ENCODE assay signal across 16 cellular contexts in the genomic region with DNA sequence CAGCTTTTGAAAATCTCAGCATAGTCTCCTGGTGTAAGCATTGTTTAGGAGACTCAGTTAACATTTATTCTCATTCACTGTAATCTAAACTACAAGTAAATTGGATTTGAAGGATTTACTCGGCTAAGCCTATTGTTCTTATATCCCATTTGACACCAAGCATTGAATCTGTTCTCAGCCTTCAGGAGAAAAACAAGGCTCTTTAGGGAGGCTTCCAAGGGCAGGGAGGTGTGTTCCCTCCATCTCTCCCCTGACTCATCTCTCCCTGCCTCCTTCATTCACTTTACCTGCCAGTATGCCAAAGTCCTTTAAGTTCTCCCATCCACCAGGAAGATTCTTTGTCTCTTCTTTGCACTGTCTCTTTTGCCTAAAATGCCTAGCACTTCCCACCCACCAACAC.
DNase-seq lines count a peak whose midpoint lies in the region; ATAC-seq, FAIRE-seq and TF ChIP-seq lines count a peak whose summit lies in the region.
"Had no signal": no experiment of that assay in that cellular context is flagged by ENCODE, and none has a peak within 500 bp of the region (broad histone marks: within the 10 kb centered on the region; RNA-seq: fewer than 3 reads in every experiment).

No MANE protein-coding gene starts in this region.

- CTCF ChIA-PET in WTC11 (lab: Charles Lee), result no interaction called here
- CTCF ChIA-PET in activated CD4-positive, alpha-beta memory T cell treated with anti-CD3 and anti-CD28 coated beads for 36 hours (lab: Charles Lee), result no interaction called here
- CTCF ChIA-PET in PC-9 (lab: Charles Lee), result interaction anchor here (0.5 kb wide), 1 partner anchor 110 kb away, joined by 3 read pairs; no protein-coding TSS in a partner anchor

- H3K27ac ChIP-seq in endodermal cell (ENCODE audit: low read depth, low read length) (peak overlapping the region; percentile 29), neural cell (ENCODE audit: low read length) (peak overlapping the region; percentile 91), PC-9 (no peak overlapping the region)
- H3K27ac ChIP-seq: BLaER1 had no signal

- BruUV-seq in PC-9 (replicated peaks; lab: Mats Ljungman, UMichigan), result no TSS peak

- intact Hi-C loops in activated CD4-positive, alpha-beta memory T cell treated with anti-CD3 and anti-CD28 coated beads for 36 hours (cut with micrococcal nuclease), result no loop called here
- intact Hi-C loops in PC-9 (cut with micrococcal nuclease; ENCODE audit: unreplicated experiment), result no loop called here

- H3K27ac Mint-ChIP-seq in endodermal cell, result peak overlapping the region; percentile 64
- H3K27ac Mint-ChIP-seq in WTC11, result no peak overlapping the region
- no peak overlapping the region for H3K27ac Mint-ChIP-seq in activated CD4-positive, alpha-beta memory T cell treated with anti-CD3 and anti-CD28 coated beads for 36 hours
- H3K27ac Mint-ChIP-seq: CD14-positive monocyte; CD4-positive, alpha-beta memory T cell; IgD-negative memory B cell had no signal

- peaks cover 30% of the 10 kb centered on the region for H3K4me1 Mint-ChIP-seq in endodermal cell
- peaks cover 7% of the 10 kb centered on the region for H3K4me1 Mint-ChIP-seq in WTC11
- H3K4me1 Mint-ChIP-seq in activated CD4-positive, alpha-beta memory T cell treated with anti-CD3 and anti-CD28 coated beads for 36 hours (ENCODE audit: low read depth), result no peaks in the 10 kb centered on the region
- H3K4me1 Mint-ChIP-seq: CD14-positive monocyte; CD4-positive, alpha-beta memory T cell had no signal

- 22 to 86% methylated on average over 1 of the region's 1 CpG for WGBS in endodermal cell (ENCODE audit: insufficient coverage in 1 of 2, insufficient read length in 1 of 2), 2 experiments

- H3K27me3 Mint-ChIP-seq in endodermal cell (ENCODE audit: insufficient read depth) (peaks cover 85% of the 10 kb centered on the region), WTC11 (ENCODE audit: low read depth) (no peaks in the 10 kb centered on the region)
- H3K27me3 Mint-ChIP-seq in activated CD4-positive, alpha-beta memory T cell treated with anti-CD3 and anti-CD28 coated beads for 36 hours, result no peaks in the 10 kb centered on the region
- H3K27me3 Mint-ChIP-seq: CD4-positive, alpha-beta memory T cell; IgD-negative memory B cell had no signal

- TF ChIP-seq CTCF in D721Med (IDR thresholded peaks at IDR 0.05; ENCODE audit: insufficient read depth, missing control alignments) (no peak), endodermal cell (conservative IDR thresholded peaks at IDR 0.05) (no peak), neural cell (IDR thresholded peaks at IDR 0.05; ENCODE audit: poor library complexity, severe bottlenecking) (no peak), WTC11 (IDR thresholded peaks at IDR 0.05) (no peak), PC-9 (conservative IDR thresholded peaks at IDR 0.05) (no peak)

- H4K20me1 ChIP-seq in neural cell (ENCODE audit: insufficient read depth) (no peaks in the 10 kb centered on the region), PC-9 (ENCODE audit: insufficient read depth) (no peaks in the 10 kb centered on the region)
- H4K20me1 ChIP-seq: BLaER1 had no signal

- H3K36me3 ChIP-seq in HAP-1 (replicated peaks) (no peaks in the 10 kb centered on the region), endodermal cell (ENCODE audit: control insufficient read depth, insufficient read depth, low read length) (no peaks in the 10 kb centered on the region), neural cell (ENCODE audit: insufficient read depth, low read length) (no peaks in the 10 kb centered on the region), PC-9 (ENCODE audit: low read depth) (no peaks in the 10 kb centered on the region)
- H3K36me3 ChIP-seq: BLaER1 had no signal

- H3K9me3 ChIP-seq in HAP-1 (no peaks in the 10 kb centered on the region), endodermal cell (ENCODE audit: control insufficient read depth, low read length) (no peaks in the 10 kb centered on the region), neural cell (ENCODE audit: low read length) (no peaks in the 10 kb centered on the region), PC-9 (ENCODE audit: insufficient read depth, low read depth) (no peaks in the 10 kb centered on the region)
- H3K9me3 ChIP-seq: BLaER1 had no signal

- FAIRE-seq in D721Med (lab: Jason Lieb, UNC), result peak; percentile 66
- FAIRE-seq: HepG2 had no signal

- no peak for TF ChIP-seq EP300 in neural cell (conservative IDR thresholded peaks at IDR 0.05; ENCODE audit: poor library complexity, severe bottlenecking)

- H3K79me2 ChIP-seq in neural cell (replicated peaks; ENCODE audit: insufficient read depth, low read length) (no peaks in the 10 kb centered on the region), PC-9 (ENCODE audit: low read depth) (no peaks in the 10 kb centered on the region)

- in situ Hi-C loops in HAP-1 (cut with MboI; ENCODE audit: low sequenced_read_pairs), result loop anchor here (25.0 kb wide), 1 partner anchor 237 kb away; no protein-coding TSS in a partner anchor

- TF ChIP-seq RAD21 in neural cell (conservative IDR thresholded peaks at IDR 0.05), result no peak

- H3F3A ChIP-seq in neural cell (ENCODE audit: insufficient read depth, low read length, poor library complexity, severe bottlenecking) (no peaks in the 10 kb centered on the region), PC-9 (ENCODE audit: insufficient read depth, low read depth) (no peaks in the 10 kb centered on the region)

- POLR2A ChIA-PET in WTC11 (lab: Charles Lee) (no interaction called here), PC-9 (lab: Charles Lee; ENCODE audit: unreplicated experiment) (no interaction called here)
- POLR2A ChIA-PET in activated CD4-positive, alpha-beta memory T cell treated with anti-CD3 and anti-CD28 coated beads for 36 hours (lab: Charles Lee), result no interaction called here

- H3K9me3 Mint-ChIP-seq in endodermal cell, result no peaks in the 10 kb centered on the region
- H3K9me3 Mint-ChIP-seq in WTC11, result no peaks in the 10 kb centered on the region
- H3K9me3 Mint-ChIP-seq in activated CD4-positive, alpha-beta memory T cell treated with anti-CD3 and anti-CD28 coated beads for 36 hours, result no peaks in the 10 kb centered on the region
- H3K9me3 Mint-ChIP-seq: IgD-negative memory B cell had no signal

- ATAC-seq in WTC11, result no peak
- ATAC-seq: HepG2 had no signal

- H3K4me2 ChIP-seq in neural cell (ENCODE audit: low read length), result peak overlapping the region; percentile 16
- H3K4me2 ChIP-seq in PC-9, result no peak overlapping the region
- H3K4me2 ChIP-seq: BLaER1 had no signal

- peaks cover 16% of the 10 kb centered on the region for H3K4me1 ChIP-seq in HAP-1
- H3K4me1 ChIP-seq in endodermal cell (ENCODE audit: control insufficient read depth, insufficient read depth, low read length), result peaks cover 4% of the 10 kb centered on the region
- no peaks in the 10 kb centered on the region for H3K4me1 ChIP-seq in PC-9 (replicated peaks; ENCODE audit: insufficient read depth)
- H3K4me1 ChIP-seq: BLaER1 had no signal

- H3K4me3 ChIP-seq in HAP-1, result no peak overlapping the region
- H3K4me3 ChIP-seq in endodermal cell (ENCODE audit: low read length), result no peak overlapping the region
- H3K4me3 ChIP-seq in neural cell (ENCODE audit: low read length), result peak overlapping the region; percentile 44
- no peak overlapping the region for H3K4me3 ChIP-seq in PC-9
- H3K4me3 ChIP-seq: BLaER1 had no signal

- no peak for DNase-seq in D721Med (ENCODE audit: insufficient read length, low spot score)
- peak; percentile 31 to 85 for DNase-seq in HAP-1 (ENCODE audit: low spot score in 2 of 2)
- peak; percentile 52 for DNase-seq in endodermal cell
- DNase-seq in WTC11 (ENCODE audit: low spot score), result no peak
- DNase-seq in activated CD4-positive, alpha-beta memory T cell treated with anti-CD3 and anti-CD28 coated beads for 36 hours, result no peak
- no peak for DNase-seq in PC-9
- DNase-seq in activated T-cell treated with anti-CD3 and anti-CD28 coated beads for 4 hours, result no peak
- DNase-seq: 8988T; CD4-positive, alpha-beta memory T cell; DMS79 treated with DMSO at 0.1 percent for 48 hours; GF-D8 had no signal

- H2AFZ ChIP-seq in neural cell (ENCODE audit: low read depth, low read length) (peak overlapping the region; percentile 25), PC-9 (no peak overlapping the region)

- H3K9ac ChIP-seq in endodermal cell (ENCODE audit: extremely low read depth, low read length, poor library complexity, severe bottlenecking) (no peak overlapping the region), neural cell (ENCODE audit: low read length) (peak overlapping the region; percentile 61)
- H3K9ac ChIP-seq: BLaER1 had no signal

- no peaks in the 10 kb centered on the region for H3K36me3 Mint-ChIP-seq in endodermal cell (ENCODE audit: low read depth)
- H3K36me3 Mint-ChIP-seq in WTC11, result no peaks in the 10 kb centered on the region
- no peaks in the 10 kb centered on the region for H3K36me3 Mint-ChIP-seq in activated CD4-positive, alpha-beta memory T cell treated with anti-CD3 and anti-CD28 coated beads for 36 hours
- H3K36me3 Mint-ChIP-seq: CD14-positive monocyte; CD4-positive, alpha-beta memory T cell had no signal

- H3K4me3 Mint-ChIP-seq in endodermal cell (peak overlapping the region; percentile 17), WTC11 (no peak overlapping the region)
- H3K4me3 Mint-ChIP-seq in activated CD4-positive, alpha-beta memory T cell treated with anti-CD3 and anti-CD28 coated beads for 36 hours, result no peak overlapping the region
- H3K4me3 Mint-ChIP-seq: CD14-positive monocyte; CD4-positive, alpha-beta memory T cell; IgD-negative memory B cell had no signal

- no peaks in the 10 kb centered on the region for H3K9me2 ChIP-seq in neural cell (ENCODE audit: insufficient read depth, low read length)
- H3K9me2 ChIP-seq in PC-9 (ENCODE audit: insufficient read depth), result no peaks in the 10 kb centered on the region; the same call in 1 of the 2 replicates

- no peaks in the 10 kb centered on the region; the same call in 1 of the 2 replicates for H3K27me3 ChIP-seq in HAP-1 (ENCODE audit: low read depth)
- peaks cover 90% of the 10 kb centered on the region for H3K27me3 ChIP-seq in endodermal cell (ENCODE audit: control insufficient read depth, insufficient read depth, low read length, poor library complexity, severe bottlenecking)
- no peaks in the 10 kb centered on the region for H3K27me3 ChIP-seq in neural cell (ENCODE audit: insufficient read depth, low read depth, low read length)
- no peaks in the 10 kb centered on the region for H3K27me3 ChIP-seq in PC-9 (ENCODE audit: insufficient read depth, low read depth)
- H3K27me3 ChIP-seq: BLaER1 had no signal

TF ChIP-seq in neural cell, 6 proteins besides CTCF, POLR2A, EP300 and RAD21 (continues in another document):
- TF ChIP-seq MXI1 (conservative IDR thresholded peaks at IDR 0.05; ENCODE audit: poor library complexity, severe bottlenecking) (no peak), TAF1 (IDR thresholded peaks at IDR 0.05; ENCODE audit: low read depth) (no peak)

TF ChIP-seq in WTC11, 78 proteins besides CTCF, POLR2A, EP300 and RAD21 (continues in another document):
- no peak for TF ChIP-seq ZBTB21 (CRISPR knock-in tag; IDR thresholded peaks at IDR 0.05; ENCODE audit: borderline replicate concordance)

Comparison
In these comparisons a context has a peak if more than half of its experiments do, and no peak if none do; other contexts are left out.
1. DNase-seq: peak in HAP-1 (2 of 2) and endodermal cell (single experiment); none in D721Med (single experiment), WTC11 (single experiment), activated CD4-positive, alpha-beta memory T cell treated with anti-CD3 and anti-CD28 coated beads for 36 hours (single experiment), PC-9 (0 of 2) and activated T-cell treated with anti-CD3 and anti-CD28 coated beads for 4 hours (single experiment).